Comparison of ENCODE assay signal across 24 cellular contexts in genomic region chr5:56759521-56759920, GRCh38. TPM values are rescaled to one million over a fixed set of nuclear protein-coding genes. Genes with fewer than 3 reads are reported as not detected.
A peak's percentile ranks its signal among the peaks of the same experiment; 100 is the strongest.
DNase-seq lines count a peak whose midpoint lies in the region; ATAC-seq and TF ChIP-seq lines count a peak whose summit lies in the region.
"Had no signal": no experiment of that assay in that cellular context is flagged by ENCODE, and none has a peak within 500 bp of the region (broad histone marks: within the 10 kb centered on the region; RNA-seq: fewer than 3 reads in every experiment).

No MANE protein-coding gene starts in this region.

- CTCF ChIA-PET in CD8-positive, alpha-beta T cell (lab: Charles Lee) = interaction anchor here (1.3 kb wide), 1 partner anchor 11 kb away, joined by 4 read pairs; no protein-coding TSS in a partner anchor

- no peak for TF ChIP-seq CTCF in CD8-positive, alpha-beta T cell (IDR thresholded peaks at IDR 0.05)
- TF ChIP-seq CTCF in stomach (IDR thresholded peaks at IDR 0.05) = no peak

- no peak for TF ChIP-seq EP300 in stomach (IDR thresholded peaks at IDR 0.05)

- intact Hi-C loops in CD8-positive, alpha-beta T cell (cut with DNase I, micrococcal nuclease) = no loop called here
- intact Hi-C loops in stomach (cut with DNase I; ENCODE audit: low total_unique reads) = no loop called here

- WGBS in stomach, 5 donors = 42 to 60% (median 45%) methylated on average over 4 of the region's 4 CpGs

- H3K4me3 ChIP-seq in CD8-positive, alpha-beta T cell (ENCODE audit: low read depth, low read length) = no peak overlapping the region
- no peak overlapping the region for H3K4me3 ChIP-seq in stomach
- H3K4me3 ChIP-seq: GM23338, heart right ventricle, left lung, MG63, mucosa of descending colon, neural progenitor cell, SJCRH30 had no signal

- no peak for DNase-seq in CD8-positive, alpha-beta T cell
- DNase-seq in NCI-H226 = peak; percentile 13
- DNase-seq in islet precursor cell = peak; percentile 75
- peak; percentile 62 for DNase-seq in stomach
- DNase-seq in HuH-7.5 (ENCODE audit: low spot score) = no peak
- DNase-seq in NCI-H526 treated with DMSO at 0.1 percent for 48 hours (lab: John Stamatoyannopoulos, UW) = no peak
- DNase-seq: activated CD4-positive, alpha-beta T cell treated with anti-CD3 and anti-CD28 coated beads, Interleukin-2, amount 50 U/mL, for 48 hours; activated CD8-positive, alpha-beta memory T cell treated with anti-CD3 and anti-CD28 coated beads, Interleukin-2, amount 50 U/mL, for 4 hours; aorta; COR-L47; DMS79; left lung; MG63; mucosa of descending colon; NCI-H2081 treated with DMSO at 0.1 percent for 48 hours; NCI-H446; SJCRH30; stimulated activated CD4-positive, alpha-beta T cell treated with anti-CD3 and anti-CD28 coated beads, Interleukin-2, amount 100 ng/mL, for 24 hours had no signal

- H3K9me3 ChIP-seq in CD8-positive, alpha-beta T cell (ENCODE audit: low read length) = no peaks in the 10 kb centered on the region
- no peaks in the 10 kb centered on the region for H3K9me3 ChIP-seq in stomach
- H3K9me3 ChIP-seq: heart right ventricle, left lung, MG63, mucosa of descending colon, SJCRH30 had no signal

- H3K4me3 Mint-ChIP-seq in CD8-positive, alpha-beta T cell = no peak overlapping the region
- H3K4me3 Mint-ChIP-seq: activated naive CD4-positive, alpha-beta T cell treated with anti-CD3 and anti-CD28 coated beads, Interleukin-2, amount 50 U/mL, for 24 hours; activated T-helper 17 cell treated with anti-CD3 and anti-CD28 coated beads, Interleukin-2, amount 50 U/mL, for 72 hours; GM23338; neural progenitor cell had no signal

- H3K4me1 Mint-ChIP-seq in CD8-positive, alpha-beta T cell (ENCODE audit: low read depth) = no peaks in the 10 kb centered on the region

- no peaks in the 10 kb centered on the region for H3K9me3 Mint-ChIP-seq in CD8-positive, alpha-beta T cell
- H3K9me3 Mint-ChIP-seq: activated naive CD4-positive, alpha-beta T cell treated with anti-CD3 and anti-CD28 coated beads, Interleukin-2, amount 50 U/mL, for 24 hours; activated T-helper 17 cell treated with anti-CD3 and anti-CD28 coated beads, Interleukin-2, amount 50 U/mL, for 72 hours; GM23338; neural progenitor cell had no signal

- no peak for TF ChIP-seq POLR2A in stomach (IDR thresholded peaks at IDR 0.05)

- H3K27me3 ChIP-seq in CD8-positive, alpha-beta T cell (ENCODE audit: insufficient read depth, low read length) = no peaks in the 10 kb centered on the region
- H3K27me3 ChIP-seq in stomach = no peaks in the 10 kb centered on the region
- H3K27me3 ChIP-seq: heart right ventricle, left lung, MG63, neural progenitor cell had no signal

- H3K27ac Mint-ChIP-seq in CD8-positive, alpha-beta T cell = peak overlapping the region; percentile 20
- H3K27ac Mint-ChIP-seq: activated naive CD4-positive, alpha-beta T cell treated with anti-CD3 and anti-CD28 coated beads, Interleukin-2, amount 50 U/mL, for 24 hours; activated T-helper 17 cell treated with anti-CD3 and anti-CD28 coated beads, Interleukin-2, amount 50 U/mL, for 72 hours; GM23338; neural progenitor cell had no signal

- H3K36me3 Mint-ChIP-seq in CD8-positive, alpha-beta T cell = no peaks in the 10 kb centered on the region
- H3K36me3 Mint-ChIP-seq: activated naive CD4-positive, alpha-beta T cell treated with anti-CD3 and anti-CD28 coated beads, Interleukin-2, amount 50 U/mL, for 24 hours; neural progenitor cell had no signal

- no peak overlapping the region for H3K27ac ChIP-seq in CD8-positive, alpha-beta T cell (ENCODE audit: low read depth, low read length)
- H3K27ac ChIP-seq in stomach = no peak overlapping the region
- H3K27ac ChIP-seq: left lung, neural progenitor cell, SJCRH30 had no signal

- POLR2A ChIA-PET in CD8-positive, alpha-beta T cell (lab: Charles Lee) = no interaction called here

- H3K27me3 Mint-ChIP-seq in CD8-positive, alpha-beta T cell (ENCODE audit: low read depth) = no peaks in the 10 kb centered on the region
- H3K27me3 Mint-ChIP-seq: activated naive CD4-positive, alpha-beta T cell treated with anti-CD3 and anti-CD28 coated beads, Interleukin-2, amount 50 U/mL, for 24 hours; activated T-helper 17 cell treated with anti-CD3 and anti-CD28 coated beads, Interleukin-2, amount 50 U/mL, for 72 hours had no signal

- ATAC-seq in CD8-positive, alpha-beta T cell = no peak
- no peak for ATAC-seq in GM21825 (IDR thresholded peaks at IDR 0.05; ENCODE audit: unreplicated experiment)
- ATAC-seq: activated T-helper 17 cell treated with anti-CD3 and anti-CD28 coated beads, Interleukin-2, amount 50 U/mL, for 72 hours; GM23338; left lung; mucosa of descending colon had no signal

- H3K4me1 ChIP-seq in CD8-positive, alpha-beta T cell (ENCODE audit: insufficient read depth, low read length) = no peaks in the 10 kb centered on the region
- H3K4me1 ChIP-seq in stomach = peaks cover 0 to 5% (median 2%) of the 10 kb centered on the region in 4 donors
- H3K4me1 ChIP-seq: SJCRH30 had no signal

- no peaks in the 10 kb centered on the region for H3K36me3 ChIP-seq in CD8-positive, alpha-beta T cell (ENCODE audit: insufficient read depth, low read length)
- no peaks in the 10 kb centered on the region for H3K36me3 ChIP-seq in stomach
- H3K36me3 ChIP-seq: heart right ventricle, left lung, MG63, neural progenitor cell, SJCRH30 had no signal

RNA-seq across cellular contexts. Expression of gene MAP3K1, which starts 55.8 kb away (rescaled TPM):
- total RNA-seq in CD8-positive, alpha-beta T cell = 10 to 100 TPM; 19.1 TPM
- total RNA-seq in stomach = 10 to 100 TPM in 3 of 5 donors, 1 to 10 TPM in 2; 6.1 to 30.7 (median 15.4) TPM
- 1 to 10 TPM; 3.8 to 6.5 (median 4.4) TPM for polyA plus RNA-seq in stomach

Comparison
In these comparisons a context has a peak if more than half of its experiments do, and no peak if none do; other contexts are left out.
1. DNase-seq: peak in NCI-H226 (single experiment), islet precursor cell (single experiment) and stomach (single experiment); none in CD8-positive, alpha-beta T cell (0 of 7), HuH-7.5 (single experiment) and NCI-H526 treated with DMSO at 0.1 percent for 48 hours (single experiment).